ENCODE assay signal across 28 cellular contexts in the genomic region with DNA sequence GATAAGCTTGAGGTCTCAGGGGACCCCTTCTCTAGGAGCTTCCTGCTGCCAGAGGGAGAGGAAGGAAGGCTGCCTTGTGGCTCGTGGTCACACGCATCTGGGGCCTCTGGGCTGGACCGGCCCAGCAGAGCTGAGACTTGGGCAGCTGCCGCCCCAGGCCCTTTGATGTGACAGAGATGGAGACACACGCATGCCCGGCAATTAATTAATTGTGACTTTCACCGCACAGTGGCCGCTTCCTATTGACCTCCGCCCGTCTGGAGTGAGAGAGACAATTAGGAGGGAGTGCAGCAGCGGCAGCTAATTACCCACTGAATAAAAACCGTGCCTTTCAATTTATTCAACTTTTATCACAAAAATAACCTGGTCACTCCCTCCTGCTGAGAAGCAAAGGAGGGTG. TPM values are rescaled to one million over a fixed set of nuclear protein-coding genes. Genes with fewer than 3 reads are reported as not detected.
"Had no signal": no experiment of that assay in that cellular context is flagged by ENCODE, and none has a peak within 500 bp of the region (broad histone marks: within the 10 kb centered on the region; RNA-seq: fewer than 3 reads in every experiment).

No MANE protein-coding gene starts in this region.

- H3K4me3 Mint-ChIP-seq: activated CD4-positive, alpha-beta T cell treated with anti-CD3 and anti-CD28 coated beads, Interleukin-2, amount 10 ng/mL, durations not matched to agents 24 days and 14 days; activated CD8-positive, alpha-beta T cell treated with anti-CD3 and anti-CD28 coated beads for 36 hours; activated naive CD4-positive, alpha-beta T cell treated with anti-CD3 and anti-CD28 coated beads for 36 hours; activated T-cell treated with anti-CD3 and anti-CD28 coated beads, Interleukin-2, amount 50 U/mL, for 24 hours; activated T-helper 1 cell treated with anti-CD3 and anti-CD28 coated beads, Interleukin-12 subunit alpha, Interleukin-12 subunit beta, Interleukin-2, Interleukin-4 antibody, amounts not matched to agents 30 ng/mL and 10 ng/mL and 1 ng/mL, durations not matched to agents 14 hours and 24 hours and 36 hours; T-helper 1 cell treated with Interleukin-12 subunit alpha and Interleukin-12 subunit beta and Interleukin-4 antibody, amounts not matched to agents 30 μg/mL and 1 μg/mL, for 36 hours; T-helper 2 cell treated with Interferon-gamma antibody and Interleukin-4, amounts not matched to agents 5 μg/mL and 100 μg/mL, for 36 hours had no signal

- H3K4me1 Mint-ChIP-seq: activated CD4-positive, alpha-beta T cell treated with anti-CD3 and anti-CD28 coated beads, Interleukin-2, amount 10 ng/mL, durations not matched to agents 24 days and 14 days had no signal

- H3K4me3 ChIP-seq: adrenal gland, body of pancreas, PC-9 had no signal

- H3K9me3 Mint-ChIP-seq: activated CD4-positive, alpha-beta T cell treated with anti-CD3 and anti-CD28 coated beads, Interleukin-2, amount 10 ng/mL, durations not matched to agents 24 days and 14 days; activated CD8-positive, alpha-beta T cell treated with anti-CD3 and anti-CD28 coated beads for 36 hours; activated naive CD4-positive, alpha-beta T cell treated with anti-CD3 and anti-CD28 coated beads for 36 hours; activated naive CD4-positive, alpha-beta T cell treated with anti-CD3 and anti-CD28 coated beads, Interleukin-2, amount 50 U/mL, for 72 hours; activated T-cell treated with anti-CD3 and anti-CD28 coated beads, Interleukin-2, amount 50 U/mL, for 24 hours; activated T-helper 1 cell treated with anti-CD3 and anti-CD28 coated beads, Interleukin-12 subunit alpha, Interleukin-12 subunit beta, Interleukin-2, Interleukin-4 antibody, amounts not matched to agents 30 ng/mL and 10 ng/mL and 1 ng/mL, durations not matched to agents 14 hours and 24 hours and 36 hours; T-helper 1 cell treated with Interleukin-12 subunit alpha and Interleukin-12 subunit beta and Interleukin-4 antibody, amounts not matched to agents 30 μg/mL and 1 μg/mL, for 36 hours; T-helper 2 cell treated with Interferon-gamma antibody and Interleukin-4, amounts not matched to agents 5 μg/mL and 100 μg/mL, for 36 hours had no signal

- H3K36me3 Mint-ChIP-seq: activated naive CD4-positive, alpha-beta T cell treated with anti-CD3 and anti-CD28 coated beads, Interleukin-2, amount 50 U/mL, for 72 hours had no signal

- H3K27ac ChIP-seq: adrenal gland, body of pancreas, PC-9, RWPE1 had no signal

- H3K27me3 Mint-ChIP-seq: activated CD4-positive, alpha-beta T cell treated with anti-CD3 and anti-CD28 coated beads, Interleukin-2, amount 10 ng/mL, durations not matched to agents 24 days and 14 days had no signal

- ATAC-seq: activated CD8-positive, alpha-beta T cell treated with anti-CD3 and anti-CD28 coated beads for 36 hours; activated naive CD4-positive, alpha-beta T cell treated with anti-CD3 and anti-CD28 coated beads, Interleukin-2, amount 50 U/mL, for 72 hours; body of pancreas; Right ventricle myocardium inferior had no signal

- DNase-seq: activated CD4-positive, alpha-beta T cell treated with anti-CD3 and anti-CD28 coated beads, Interleukin-2, amount 10 ng/mL, durations not matched to agents 24 days and 14 days; activated CD4-positive, alpha-beta T cell treated with anti-CD3 and anti-CD28 coated beads, Interleukin-2, amount 50 U/mL, for 4 hours; activated CD8-positive, alpha-beta T cell treated with anti-CD3 and anti-CD28 coated beads for 36 hours; activated gamma-delta T cell treated with Interleukin-2 at 50 U/mL for 16 hours; activated naive CD4-positive, alpha-beta T cell treated with anti-CD3 and anti-CD28 coated beads for 36 hours; activated T-cell treated with anti-CD3 and anti-CD28 coated beads, Interleukin-2, amount 50 U/mL, for 24 hours; adrenal gland; body of pancreas; central memory CD4-positive, alpha-beta T cell; KG1; MM.1S; NCI-H1105; NCI-H1436 treated with DMSO at 0.1 percent for 48 hours; NCI-H187 treated with DMSO at 0.1 percent for 48 hours; NCI-H2081; NCI-H2171 treated with DMSO at 0.1 percent for 48 hours; NCI-H226; NCI-H446 treated with DMSO at 0.1 percent for 48 hours; NCI-H524; NCI-H69; PC-9 had no signal

- H3K27ac Mint-ChIP-seq: activated CD4-positive, alpha-beta T cell treated with anti-CD3 and anti-CD28 coated beads, Interleukin-2, amount 10 ng/mL, durations not matched to agents 24 days and 14 days; activated CD8-positive, alpha-beta T cell treated with anti-CD3 and anti-CD28 coated beads for 36 hours; activated naive CD4-positive, alpha-beta T cell treated with anti-CD3 and anti-CD28 coated beads for 36 hours; activated naive CD4-positive, alpha-beta T cell treated with anti-CD3 and anti-CD28 coated beads, Interleukin-2, amount 50 U/mL, for 72 hours; activated T-cell treated with anti-CD3 and anti-CD28 coated beads, Interleukin-2, amount 50 U/mL, for 24 hours; activated T-helper 1 cell treated with anti-CD3 and anti-CD28 coated beads, Interleukin-12 subunit alpha, Interleukin-12 subunit beta, Interleukin-2, Interleukin-4 antibody, amounts not matched to agents 30 ng/mL and 10 ng/mL and 1 ng/mL, durations not matched to agents 14 hours and 24 hours and 36 hours; T-helper 1 cell treated with Interleukin-12 subunit alpha and Interleukin-12 subunit beta and Interleukin-4 antibody, amounts not matched to agents 30 μg/mL and 1 μg/mL, for 36 hours; T-helper 2 cell treated with Interferon-gamma antibody and Interleukin-4, amounts not matched to agents 5 μg/mL and 100 μg/mL, for 36 hours had no signal

- H3K27me3 ChIP-seq: body of pancreas had no signal

- H3K9me3 ChIP-seq: adrenal gland, body of pancreas had no signal

- H3K36me3 ChIP-seq: adrenal gland had no signal

- H3K4me1 ChIP-seq: adrenal gland, body of pancreas had no signal

RNA-seq across cellular contexts. Expression of a gene that starts 16.6 kb away (rescaled TPM):
- total RNA-seq: activated CD4-positive, alpha-beta T cell treated with anti-CD3 and anti-CD28 coated beads, Interleukin-2, amount 10 ng/mL, durations not matched to agents 24 days and 14 days; activated CD8-positive, alpha-beta T cell treated with anti-CD3 and anti-CD28 coated beads for 36 hours; activated naive CD4-positive, alpha-beta T cell treated with anti-CD3 and anti-CD28 coated beads for 36 hours; activated naive CD4-positive, alpha-beta T cell treated with anti-CD3 and anti-CD28 coated beads, Interleukin-2, amount 50 U/mL, for 72 hours; activated T-helper 1 cell treated with anti-CD3 and anti-CD28 coated beads, Interleukin-12 subunit alpha, Interleukin-12 subunit beta, Interleukin-2, Interleukin-4 antibody, amounts not matched to agents 30 ng/mL and 10 ng/mL and 1 ng/mL, durations not matched to agents 14 hours and 24 hours and 36 hours; astrocyte; PC-9 had no signal

RNA-seq across cellular contexts. Expression of a gene that starts 23.6 kb away (rescaled TPM):
- total RNA-seq: activated CD4-positive, alpha-beta T cell treated with anti-CD3 and anti-CD28 coated beads, Interleukin-2, amount 10 ng/mL, durations not matched to agents 24 days and 14 days; activated CD8-positive, alpha-beta T cell treated with anti-CD3 and anti-CD28 coated beads for 36 hours; activated naive CD4-positive, alpha-beta T cell treated with anti-CD3 and anti-CD28 coated beads for 36 hours; activated naive CD4-positive, alpha-beta T cell treated with anti-CD3 and anti-CD28 coated beads, Interleukin-2, amount 50 U/mL, for 72 hours; activated T-helper 1 cell treated with anti-CD3 and anti-CD28 coated beads, Interleukin-12 subunit alpha, Interleukin-12 subunit beta, Interleukin-2, Interleukin-4 antibody, amounts not matched to agents 30 ng/mL and 10 ng/mL and 1 ng/mL, durations not matched to agents 14 hours and 24 hours and 36 hours; astrocyte; PC-9 had no signal

RNA-seq across cellular contexts. Expression of a gene that starts 33.2 kb away (rescaled TPM):
- total RNA-seq: activated CD4-positive, alpha-beta T cell treated with anti-CD3 and anti-CD28 coated beads, Interleukin-2, amount 10 ng/mL, durations not matched to agents 24 days and 14 days; activated CD8-positive, alpha-beta T cell treated with anti-CD3 and anti-CD28 coated beads for 36 hours; activated naive CD4-positive, alpha-beta T cell treated with anti-CD3 and anti-CD28 coated beads for 36 hours; activated naive CD4-positive, alpha-beta T cell treated with anti-CD3 and anti-CD28 coated beads, Interleukin-2, amount 50 U/mL, for 72 hours; activated T-helper 1 cell treated with anti-CD3 and anti-CD28 coated beads, Interleukin-12 subunit alpha, Interleukin-12 subunit beta, Interleukin-2, Interleukin-4 antibody, amounts not matched to agents 30 ng/mL and 10 ng/mL and 1 ng/mL, durations not matched to agents 14 hours and 24 hours and 36 hours; astrocyte; PC-9 had no signal

RNA-seq across cellular contexts. Expression of a gene that starts 56.5 kb away (rescaled TPM):
- total RNA-seq: activated CD4-positive, alpha-beta T cell treated with anti-CD3 and anti-CD28 coated beads, Interleukin-2, amount 10 ng/mL, durations not matched to agents 24 days and 14 days; activated CD8-positive, alpha-beta T cell treated with anti-CD3 and anti-CD28 coated beads for 36 hours; activated naive CD4-positive, alpha-beta T cell treated with anti-CD3 and anti-CD28 coated beads for 36 hours; activated naive CD4-positive, alpha-beta T cell treated with anti-CD3 and anti-CD28 coated beads, Interleukin-2, amount 50 U/mL, for 72 hours; activated T-helper 1 cell treated with anti-CD3 and anti-CD28 coated beads, Interleukin-12 subunit alpha, Interleukin-12 subunit beta, Interleukin-2, Interleukin-4 antibody, amounts not matched to agents 30 ng/mL and 10 ng/mL and 1 ng/mL, durations not matched to agents 14 hours and 24 hours and 36 hours; PC-9; Right ventricle myocardium inferior had no signal
